Comparison of ENCODE assay signal across 11 cellular contexts in genomic region chr14:73833530-73834257, GRCh38. TPM values are rescaled to one million over a fixed set of nuclear protein-coding genes. Genes with fewer than 3 reads are reported as not detected.
DNase-seq lines count a peak whose midpoint lies in the region; ATAC-seq and TF ChIP-seq lines count a peak whose summit lies in the region.
"Had no signal": no experiment of that assay in that cellular context is flagged by ENCODE, and none has a peak within 500 bp of the region (broad histone marks: within the 10 kb centered on the region; RNA-seq: fewer than 3 reads in every experiment).

No MANE protein-coding gene starts in this region.

- ATAC-seq in sciatic nerve, result peak; percentile 56

- H2BK15ac ChIP-seq in H9 (ENCODE audit: low read depth, low read length), result no peak overlapping the region

- no peak overlapping the region for H2BK20ac ChIP-seq in H9 (ENCODE audit: low read depth, low read length, poor library complexity, severe bottlenecking)

- H3K4me3 Mint-ChIP-seq in H9, result no peak overlapping the region
- H3K4me3 Mint-ChIP-seq in endothelial cell (ENCODE audit: unreplicated experiment), result no peak overlapping the region

- H2BK5ac ChIP-seq in H9 (ENCODE audit: insufficient read length, low read length), result no peak overlapping the region

- no peak overlapping the region; the same call in 1 of the 2 replicates for H3K14ac ChIP-seq in H9 (ENCODE audit: insufficient read depth, low read length)

- no peak for TF ChIP-seq CTCF in H9 (conservative IDR thresholded peaks at IDR 0.05)
- no peak for TF ChIP-seq CTCF in astrocyte of the spinal cord (IDR thresholded peaks at IDR 0.05; ENCODE audit: low read depth, low read length)
- TF ChIP-seq CTCF in endothelial cell (IDR thresholded peaks at IDR 0.05; ENCODE audit: unreplicated experiment), result no peak

- no peaks in the 10 kb centered on the region for H4K20me1 ChIP-seq in H9 (ENCODE audit: control insufficient read depth, insufficient read depth, insufficient read length)

- peaks cover 24 to 34% of the 10 kb centered on the region in 2 experiments for H3K4me1 Mint-ChIP-seq in H9
- H3K4me1 Mint-ChIP-seq in endothelial cell (ENCODE audit: unreplicated experiment), result peaks cover 7% of the 10 kb centered on the region

- peaks cover 7% of the 10 kb centered on the region; the same call in 1 of the 2 replicates for H3K4me1 ChIP-seq in H9 (ENCODE audit: insufficient read depth, low read length)

- no peaks in the 10 kb centered on the region for H3K79me2 ChIP-seq in H9 (ENCODE audit: insufficient read depth, low read length)

- no peak overlapping the region for H4K91ac ChIP-seq in H9 (ENCODE audit: insufficient read length, low read depth, low read length)

- no peak overlapping the region for H3K9ac ChIP-seq in H9 (ENCODE audit: extremely low read depth, insufficient read length, low read length)

- H3T11ph ChIP-seq in H9 (ENCODE audit: low read length), result no peak overlapping the region

- no peak overlapping the region for H3K56ac ChIP-seq in H9 (ENCODE audit: insufficient read length, low read depth, low read length)

- no peak overlapping the region for H2BK12ac ChIP-seq in H9 (ENCODE audit: insufficient read length, low read depth, low read length)

- H3K23me2 ChIP-seq in H9 (ENCODE audit: insufficient read length, low read depth, low read length, poor library complexity, severe bottlenecking), result no peaks in the 10 kb centered on the region

- no peak overlapping the region for H3K4ac ChIP-seq in H9 (ENCODE audit: low read depth, low read length)

- H4K5ac ChIP-seq in H9 (ENCODE audit: insufficient read length, low read depth, low read length), result no peak overlapping the region

- peak; percentile 47 for DNase-seq in H9
- peak; percentile 84 for DNase-seq in astrocyte of the spinal cord (ENCODE audit: low read depth, low spot score)
- peak; percentile 41 for DNase-seq in iPS-NIHi11 (ENCODE audit: low spot score)
- peak; percentile 69 for DNase-seq in sciatic nerve (ENCODE audit: low spot score)
- DNase-seq in NCI-H510A (lab: John Stamatoyannopoulos, UW), result no peak
- DNase-seq in endothelial cell (ENCODE audit: low spot score), result no peak
- no peak for DNase-seq in NCI-H2081 treated with DMSO at 0.1 percent for 48 hours (lab: John Stamatoyannopoulos, UW)
- no peak for DNase-seq in CD1c-positive myeloid dendritic cell (ENCODE audit: extremely low spot score)
- DNase-seq: activated naive CD4-positive, alpha-beta T cell; NCI-H2107; T-helper 9 cell had no signal

- H3K4me3 ChIP-seq in astrocyte of the spinal cord (ENCODE audit: low read depth, low read length), result no peak overlapping the region

- H3K27ac Mint-ChIP-seq in H9 (peak overlapping the region in 2 of 3 experiments; percentile 68 to 84; a peak in 5 of 7 replicates), endothelial cell (ENCODE audit: unreplicated experiment) (no peak overlapping the region)

- H4K8ac ChIP-seq in H9 (replicated peaks; ENCODE audit: insufficient read length, low read depth, low read length), result no peak overlapping the region

- H3K79me1 ChIP-seq in H9 (ENCODE audit: insufficient read depth, low read depth, low read length, poor library complexity, severe bottlenecking), result no peaks in the 10 kb centered on the region

- H3K36me3 Mint-ChIP-seq in H9 (ENCODE audit: insufficient read depth in 1 of 3, low read depth in 3 of 3), result no peaks in the 10 kb centered on the region
- no peaks in the 10 kb centered on the region for H3K36me3 Mint-ChIP-seq in endothelial cell (ENCODE audit: low read depth, unreplicated experiment)

- intact Hi-C loops in sciatic nerve (cut with DNase I), result no loop called here

- no peaks in the 10 kb centered on the region for H3K27me3 ChIP-seq in H9 (ENCODE audit: insufficient read depth, low read length)

- no CpG with 5 or more reads among the region's 9 CpGs for WGBS in H9 (ENCODE audit: extremely low coverage, insufficient read length, low lambda C conversion rate)

- H3K27me3 Mint-ChIP-seq in H9 (ENCODE audit: low read depth) (no peaks in the 10 kb centered on the region; the same call in 1 of the 2 replicates), endothelial cell (ENCODE audit: unreplicated experiment) (peaks cover 2% of the 10 kb centered on the region)

- H3K9me3 Mint-ChIP-seq in H9 (no peaks in the 10 kb centered on the region), endothelial cell (ENCODE audit: unreplicated experiment) (no peaks in the 10 kb centered on the region)

- in situ Hi-C loops in astrocyte of the spinal cord (cut with HindIII; ENCODE audit: low sequenced_read_pairs), result no loop called here

- no peak overlapping the region for H3K27ac ChIP-seq in H9 (ENCODE audit: insufficient read length, low read depth, low read length)

- peak overlapping the region; percentile 5 for H3K4me2 ChIP-seq in H9 (ENCODE audit: insufficient read depth, insufficient read length, low read length)

- no peak overlapping the region for H2AK5ac ChIP-seq in H9 (ENCODE audit: insufficient read length, low read length)

- H2BK120ac ChIP-seq in H9 (ENCODE audit: low read depth, low read length, poor library complexity, severe bottlenecking), result no peak overlapping the region

- no peak overlapping the region for H2AFZ ChIP-seq in H9 (ENCODE audit: low read length)

- H3K23ac ChIP-seq in H9 (ENCODE audit: insufficient read length, low read depth, low read length), result no peak overlapping the region

- H3K18ac ChIP-seq in H9 (ENCODE audit: insufficient read length, low read depth, low read length), result no peak overlapping the region

- no peaks in the 10 kb centered on the region for H3K9me3 ChIP-seq in H9 (ENCODE audit: control insufficient read depth, low read depth, low read length)

RNA-seq across cellular contexts. Expression of gene PTGR2, which starts 17.9 kb away (rescaled TPM):
- total RNA-seq in H9 (2021) (5.5 and 6.7 TPM in 2 replicates), sciatic nerve (17.1 TPM), endothelial cell (ENCODE audit: unreplicated experiment) (3.6 TPM)

RNA-seq across cellular contexts. Expression of gene ZNF410, which starts 53.0 kb away (rescaled TPM):
- 24.5 and 28.1 TPM in 2 replicates for total RNA-seq in H9 (2021)
- total RNA-seq in sciatic nerve, result 46.6 TPM
- total RNA-seq in endothelial cell (ENCODE audit: unreplicated experiment), result 39.0 TPM

Comparison
In these comparisons a context has a peak if more than half of its experiments do, and no peak if none do; other contexts are left out.
1. DNase-seq: peak in H9 (single experiment), astrocyte of the spinal cord (single experiment), iPS-NIHi11 (single experiment) and sciatic nerve (single experiment); none in NCI-H510A (single experiment), endothelial cell (single experiment), NCI-H2081 treated with DMSO at 0.1 percent for 48 hours (single experiment) and CD1c-positive myeloid dendritic cell (single experiment).